In genomic region chr3:52054689-52055511, GRCh38 we compare ENCODE assay signal across 8 cellular contexts. TPM values are rescaled to one million over a fixed set of nuclear protein-coding genes. Genes with fewer than 3 reads are reported as not detected.
DNase-seq lines count a peak whose midpoint lies in the region; ATAC-seq and TF ChIP-seq lines count a peak whose summit lies in the region.

No MANE protein-coding gene starts in this region.

- H3K36me3 ChIP-seq in DND-41 (ENCODE audit: insufficient read depth, low read length) (peaks cover 47% of the 10 kb centered on the region), brain microvascular endothelial cell (replicated peaks) (peaks cover 14% of the 10 kb centered on the region), testis (ENCODE audit: low read depth, missing control alignments) (no peaks in the 10 kb centered on the region)

- H3K4me3 ChIP-seq in DND-41 (ENCODE audit: low read depth in 1 of 2, low read length in 2 of 2), result peak overlapping the region; percentile 81 to 97
- peak overlapping the region; percentile 81 for H3K4me3 ChIP-seq in brain microvascular endothelial cell (ENCODE audit: low read depth, low read length)
- H3K4me3 ChIP-seq in testis, result peak overlapping the region; percentile 75 to 89

- TF ChIP-seq CTCF in DND-41 (IDR thresholded peaks at IDR 0.05; ENCODE audit: borderline replicate concordance, extremely low read depth, low read length, poor library complexity, severe bottlenecking) (peak; percentile 58), brain microvascular endothelial cell (IDR thresholded peaks at IDR 0.05; ENCODE audit: low read depth, low read length, missing control alignments) (peak; percentile 60), testis (IDR thresholded peaks at IDR 0.05) (no peak)

- H3K4me2 ChIP-seq in DND-41 (ENCODE audit: insufficient read depth, low read length), result peak overlapping the region; percentile 98

- no peak overlapping the region for H3K27ac Mint-ChIP-seq in memory B cell

- peaks cover 3% of the 10 kb centered on the region for H3K36me3 Mint-ChIP-seq in memory B cell

- H3K9me3 Mint-ChIP-seq in memory B cell, result no peaks in the 10 kb centered on the region

- no peaks in the 10 kb centered on the region for H3K27me3 ChIP-seq in DND-41 (ENCODE audit: insufficient read depth, low read length, poor library complexity)
- no peaks in the 10 kb centered on the region for H3K27me3 ChIP-seq in brain microvascular endothelial cell (replicated peaks)
- H3K27me3 ChIP-seq in testis, result no peaks in the 10 kb centered on the region

- peak overlapping the region; percentile 86 for H2AFZ ChIP-seq in DND-41 (ENCODE audit: low read depth, low read length)

- H3K79me2 ChIP-seq in DND-41 (ENCODE audit: insufficient read depth, low read length), result peaks cover 32% of the 10 kb centered on the region

- ATAC-seq in DND-41 (ENCODE audit: insufficient read depth, low read depth) (no peak), memory B cell (ENCODE audit: low read depth) (no peak), HG02571 (IDR thresholded peaks at IDR 0.05; ENCODE audit: unreplicated experiment) (no peak), GM19023 (IDR thresholded peaks at IDR 0.05; ENCODE audit: unreplicated experiment) (no peak)

- H3K9me3 ChIP-seq in DND-41 (ENCODE audit: insufficient read depth, low read length, severe bottlenecking), result no peaks in the 10 kb centered on the region
- H3K9me3 ChIP-seq in testis, result no peaks in the 10 kb centered on the region

- H3K27ac ChIP-seq in DND-41 (ENCODE audit: low read length) (peak overlapping the region; percentile 71), brain microvascular endothelial cell (peak overlapping the region; percentile 12), testis (peak overlapping the region; percentile 58 to 81)

- TF ChIP-seq POLR2A in testis (IDR thresholded peaks at IDR 0.05), result no peak

- 5 to 30% methylated on average over 5 to 24 of the region's 26 CpGs for WGBS in testis, 2 donors

- H4K20me1 ChIP-seq in DND-41 (ENCODE audit: insufficient read depth, low read length), result peaks cover 49% of the 10 kb centered on the region

- peak overlapping the region; percentile 78 for H3K9ac ChIP-seq in DND-41 (ENCODE audit: low read depth, low read length)

- peaks cover 33% of the 10 kb centered on the region for H3K4me1 Mint-ChIP-seq in memory B cell

- in situ Hi-C loops in brain microvascular endothelial cell (cut with HindIII; ENCODE audit: low pct_ligation_motif_present, low sequenced_read_pairs), result no loop called here

- H3K4me1 ChIP-seq in DND-41 (ENCODE audit: insufficient read depth, low read length), result peaks cover 49% of the 10 kb centered on the region
- peaks cover 42% of the 10 kb centered on the region for H3K4me1 ChIP-seq in testis

- peak overlapping the region; percentile 87 for H3K4me3 Mint-ChIP-seq in memory B cell

- no peaks in the 10 kb centered on the region for H3K27me3 Mint-ChIP-seq in memory B cell

- DNase-seq in DND-41 (peak; percentile 33), OCI-M1 (lab: John Stamatoyannopoulos, UW) (peak; percentile 22), brain microvascular endothelial cell (no peak), memory B cell (ENCODE audit: low spot score in 2 of 2) (peak in 1 of 2 donors; percentile 28), testis (no peak), NCI-H146 (lab: John Stamatoyannopoulos, UW) (no peak)

- intact Hi-C loops in testis (cut with DNase I; ENCODE audit: low total_unique reads), result loop anchor here (5.0 to 10.0 kb wide), 2 partner anchors 50 to 67 kb away; no protein-coding TSS in a partner anchor

RNA-seq across cellular contexts. Expression of gene DUSP7, which starts 1.5 kb away (rescaled TPM):
- 10 to 100 TPM; 40.6 to 48.8 TPM for total RNA-seq in testis
- 25.1 TPM for polyA plus RNA-seq in testis (ENCODE audit: insufficient read depth, low read depth, low replicate concordance)

RNA-seq across cellular contexts. Expression of gene RPL29, which starts 59.2 kb away (rescaled TPM):
- total RNA-seq in testis, result 100 to 1,000 TPM; 491 to 999 TPM
- polyA plus RNA-seq in testis (ENCODE audit: insufficient read depth, low read depth, low replicate concordance), result 965 TPM

Comparison
In these comparisons a context has a peak if more than half of its experiments do, and no peak if none do; other contexts are left out.
1. DNase-seq: peak in DND-41 (single experiment) and OCI-M1 (single experiment); none in brain microvascular endothelial cell (single experiment), testis (single experiment) and NCI-H146 (single experiment).
2. H3K27ac ChIP-seq: peak in every context shown above with its lines; median percentile 71 in DND-41; 70 in testis; 12 in brain microvascular endothelial cell.
3. CTCF ChIP-seq: peak in DND-41 (single experiment) and brain microvascular endothelial cell (single experiment); none in testis (0 of 3).
4. Peak in every context shown above with its lines, with median percentiles within 50 percentile points of each other: H3K4me3 ChIP-seq.